In genomic region chr3:2976212-2976611, GRCh38 we compare ENCODE assay signal across 26 cellular contexts.
"Had no signal": no experiment of that assay in that cellular context is flagged by ENCODE, and none has a peak within 500 bp of the region (broad histone marks: within the 10 kb centered on the region; RNA-seq: fewer than 3 reads in every experiment).

No MANE protein-coding gene starts in this region.

- H3K4me3 ChIP-seq: dorsolateral prefrontal cortex, esophagus muscularis mucosa, gastroesophageal sphincter, heart left ventricle, psoas muscle, skin epidermis, spleen, transverse colon, upper lobe of right lung, uterus had no signal

- FAIRE-seq: colon, endothelial cell of umbilical vein, keratinocyte had no signal

- H3K9me3 Mint-ChIP-seq: endodermal cell; naive thymus-derived CD8-positive, alpha-beta T cell; nephron progenitor cell; stimulated activated naive B cell treated with anti-CD40 and anti-IgM and Interleukin-4, amounts not matched to agents 10 μg/mL and 1 μg/mL and 100 μg/mL, for 72 hours; stimulated activated naive CD8-positive, alpha-beta T cell treated with anti-CD3 and anti-CD28 coated beads, Interleukin-15, Interleukin-2, amounts not matched to agents 100 ng/mL and 50 ng/mL, for 24 hours had no signal

- ATAC-seq: foreskin keratinocyte; gastroesophageal sphincter; heart left ventricle; naive thymus-derived CD8-positive, alpha-beta T cell; psoas muscle; right cardiac atrium; stimulated activated naive B cell treated with anti-CD40 and anti-IgM and Interleukin-4, amounts not matched to agents 10 μg/mL and 1 μg/mL and 100 μg/mL, for 72 hours; upper lobe of right lung had no signal

- DNase-seq: dorsolateral prefrontal cortex; effector CD4-positive, alpha-beta T cell; endodermal cell; foreskin keratinocyte; heart left ventricle; hippocampal formation; mammary epithelial cell; naive thymus-derived CD8-positive, alpha-beta T cell; nephron progenitor cell; nucleus accumbens; posterior cingulate gyrus; psoas muscle; right cardiac atrium; spleen; stimulated activated CD4-positive, alpha-beta T cell treated with anti-CD3 and anti-CD28 coated beads, Interleukin-2, amount 100 ng/mL, for 48 hours; stimulated activated naive B cell treated with anti-CD40 and anti-IgM and Interleukin-4, amounts not matched to agents 10 μg/mL and 1 μg/mL and 100 μg/mL, for 72 hours; transverse colon; upper lobe of right lung; uterus had no signal

- H3K9me3 ChIP-seq: esophagus muscularis mucosa, gastroesophageal sphincter, heart left ventricle, psoas muscle, spleen, transverse colon, upper lobe of right lung, uterus had no signal

- H3K27ac ChIP-seq: dorsolateral prefrontal cortex, esophagus muscularis mucosa, foreskin keratinocyte, gastroesophageal sphincter, heart left ventricle, psoas muscle, skin epidermis, spleen, transverse colon, upper lobe of right lung, uterus had no signal

- H3K4me3 Mint-ChIP-seq: endodermal cell; naive thymus-derived CD8-positive, alpha-beta T cell; nephron progenitor cell; stimulated activated naive B cell treated with anti-CD40 and anti-IgM and Interleukin-4, amounts not matched to agents 10 μg/mL and 1 μg/mL and 100 μg/mL, for 72 hours; stimulated activated naive CD8-positive, alpha-beta T cell treated with anti-CD3 and anti-CD28 coated beads, Interleukin-15, Interleukin-2, amounts not matched to agents 100 ng/mL and 50 ng/mL, for 24 hours had no signal

- H3K4me1 ChIP-seq: esophagus muscularis mucosa, foreskin keratinocyte, gastroesophageal sphincter, heart left ventricle, psoas muscle, spleen, transverse colon, upper lobe of right lung, uterus had no signal

- H3K27me3 ChIP-seq: dorsolateral prefrontal cortex, esophagus muscularis mucosa, foreskin keratinocyte, gastroesophageal sphincter, heart left ventricle, spleen, transverse colon, upper lobe of right lung, uterus had no signal

- H3K36me3 ChIP-seq: esophagus muscularis mucosa, gastroesophageal sphincter, heart left ventricle, spleen, transverse colon, upper lobe of right lung, uterus had no signal

- H3K36me3 Mint-ChIP-seq: naive thymus-derived CD8-positive, alpha-beta T cell; stimulated activated naive B cell treated with anti-CD40 and anti-IgM and Interleukin-4, amounts not matched to agents 10 μg/mL and 1 μg/mL and 100 μg/mL, for 72 hours had no signal

- H3K27ac Mint-ChIP-seq: endodermal cell; nephron progenitor cell; stimulated activated naive B cell treated with anti-CD40 and anti-IgM and Interleukin-4, amounts not matched to agents 10 μg/mL and 1 μg/mL and 100 μg/mL, for 72 hours; stimulated activated naive CD8-positive, alpha-beta T cell treated with anti-CD3 and anti-CD28 coated beads, Interleukin-15, Interleukin-2, amounts not matched to agents 100 ng/mL and 50 ng/mL, for 24 hours had no signal

- H3K4me1 Mint-ChIP-seq: stimulated activated naive B cell treated with anti-CD40 and anti-IgM and Interleukin-4, amounts not matched to agents 10 μg/mL and 1 μg/mL and 100 μg/mL, for 72 hours had no signal
